ENCODE assay signal across 16 cellular contexts in the genomic region with DNA sequence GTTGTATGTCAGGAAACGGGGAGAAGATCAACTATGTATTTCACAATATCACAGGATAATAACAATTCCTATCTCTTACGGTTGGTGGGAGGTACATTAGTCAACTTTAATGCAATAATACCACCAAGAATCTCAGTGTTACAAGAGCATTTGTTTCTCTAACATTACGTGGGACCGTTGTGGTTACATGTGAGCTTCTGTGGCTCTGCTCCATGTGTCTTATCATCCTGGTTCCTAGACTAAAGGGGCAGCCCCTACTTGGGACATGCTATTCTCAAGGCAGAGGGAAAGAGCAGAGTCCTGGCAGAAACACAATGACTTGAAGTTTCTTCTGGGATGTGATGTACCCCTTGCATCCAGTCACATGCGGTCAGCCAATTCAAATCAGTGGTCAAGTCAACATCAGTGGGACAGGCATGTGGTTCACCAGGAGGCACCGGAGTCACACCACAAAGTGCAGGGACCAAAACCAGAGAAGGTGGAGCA. TPM values are rescaled to one million over a fixed set of nuclear protein-coding genes. Genes with fewer than 3 reads are reported as not detected.
A peak's percentile ranks its signal among the peaks of the same experiment; 100 is the strongest.
DNase-seq lines count a peak whose midpoint lies in the region; ATAC-seq and TF ChIP-seq lines count a peak whose summit lies in the region.
"Had no signal": no experiment of that assay in that cellular context is flagged by ENCODE, and none has a peak within 500 bp of the region (broad histone marks: within the 10 kb centered on the region; RNA-seq: fewer than 3 reads in every experiment).

No MANE protein-coding gene starts in this region.

- peaks cover 0 to 18% (median 7%) of the 10 kb centered on the region in 11 donors for H3K9me3 Mint-ChIP-seq in naive thymus-derived CD4-positive, alpha-beta T cell
- H3K9me3 Mint-ChIP-seq: immature natural killer cell had no signal

- no peaks in the 10 kb centered on the region for H3K9me3 ChIP-seq in heart left ventricle
- no peaks in the 10 kb centered on the region for H3K9me3 ChIP-seq in osteoblast (ENCODE audit: low read depth, low read length)
- peaks cover 4% of the 10 kb centered on the region; the same call in 1 of the 2 replicates for H3K9me3 ChIP-seq in HAP-1
- peaks cover 0 to 2% (median 1%) of the 10 kb centered on the region in 3 experiments for H3K9me3 ChIP-seq in naive thymus-derived CD4-positive, alpha-beta T cell (ENCODE audit: control insufficient read depth in 2 of 3, low read length in 3 of 3)

- H3K4me1 Mint-ChIP-seq in naive thymus-derived CD4-positive, alpha-beta T cell, result peaks cover 21 to 59% (median 53%) of the 10 kb centered on the region in 7 donors

- peaks cover 0 to 21% (median 12%) of the 10 kb centered on the region in 9 donors for H3K36me3 ChIP-seq in heart left ventricle
- H3K36me3 ChIP-seq in osteoblast (ENCODE audit: insufficient read depth, low read length), result peaks cover under 1% of the 10 kb centered on the region
- peaks cover 6% of the 10 kb centered on the region for H3K36me3 ChIP-seq in HAP-1 (replicated peaks)
- peaks cover 0 to 2% (median 0%) of the 10 kb centered on the region in 3 experiments for H3K36me3 ChIP-seq in naive thymus-derived CD4-positive, alpha-beta T cell (ENCODE audit: control insufficient read depth in 2 of 3, insufficient read depth in 3 of 3, low read length in 3 of 3)

- no peaks in the 10 kb centered on the region for H4K20me1 ChIP-seq in osteoblast (ENCODE audit: insufficient read depth, low read length)

- H3K36me3 Mint-ChIP-seq in naive thymus-derived CD4-positive, alpha-beta T cell, result peaks cover 5 to 14% (median 10%) of the 10 kb centered on the region in 5 donors

- H2AFZ ChIP-seq in osteoblast (ENCODE audit: low read length), result no peak overlapping the region

- intact Hi-C loops in heart left ventricle (cut with DNase I), result loop anchor here in 1 of 10 donors (10.0 kb wide), 2 partner anchors 1027 to 1323 kb away; no protein-coding TSS in a partner anchor
- intact Hi-C loops in left cardiac atrium (cut with DNase I), result no loop called here
- intact Hi-C loops in naive thymus-derived CD4-positive, alpha-beta T cell (cut with micrococcal nuclease), result no loop called here

- H3K27me3 ChIP-seq in heart left ventricle, result no peaks in the 10 kb centered on the region
- H3K27me3 ChIP-seq in osteoblast (ENCODE audit: insufficient read depth, low read length), result no peaks in the 10 kb centered on the region
- no peaks in the 10 kb centered on the region for H3K27me3 ChIP-seq in HAP-1 (ENCODE audit: low read depth)
- no peaks in the 10 kb centered on the region for H3K27me3 ChIP-seq in naive thymus-derived CD4-positive, alpha-beta T cell (ENCODE audit: control insufficient read depth in 2 of 2, insufficient read depth in 2 of 2, low read length in 2 of 2)

- WGBS in heart left ventricle, 4 donors, result 59 to 74% (median 65%) methylated on average over 5 to 6 of the region's 6 CpGs

- peaks cover 8% of the 10 kb centered on the region for H3K79me2 ChIP-seq in osteoblast (ENCODE audit: insufficient read depth, low read length)

- in situ Hi-C loops in HAP-1 (cut with MboI; ENCODE audit: low sequenced_read_pairs), result no loop called here

- POLR2A ChIA-PET in naive thymus-derived CD4-positive, alpha-beta T cell (lab: Charles Lee), result no interaction called here

- peaks cover 0 to 8% (median 0%) of the 10 kb centered on the region in 5 donors for H3K27me3 Mint-ChIP-seq in naive thymus-derived CD4-positive, alpha-beta T cell

- H3K4me1 ChIP-seq in heart left ventricle, result peaks cover 15 to 90% (median 80%) of the 10 kb centered on the region in 12 donors
- H3K4me1 ChIP-seq in osteoblast (ENCODE audit: insufficient read depth, low read length), result peaks cover 56% of the 10 kb centered on the region
- H3K4me1 ChIP-seq in HAP-1, result peaks cover 13% of the 10 kb centered on the region
- H3K4me1 ChIP-seq in naive thymus-derived CD4-positive, alpha-beta T cell (ENCODE audit: control insufficient read depth in 2 of 2, insufficient read depth in 2 of 2, low read length in 2 of 2), result peaks cover 17 to 27% of the 10 kb centered on the region in 2 donors

- no peak overlapping the region for H3K4me3 ChIP-seq in heart left ventricle
- H3K4me3 ChIP-seq in fibroblast of pulmonary artery (replicated peaks; ENCODE audit: low read depth, low read length), result no peak overlapping the region
- H3K4me3 ChIP-seq in osteoblast (ENCODE audit: insufficient read depth, low read length), result no peak overlapping the region
- no peak overlapping the region for H3K4me3 ChIP-seq in HAP-1
- no peak overlapping the region for H3K4me3 ChIP-seq in naive thymus-derived CD4-positive, alpha-beta T cell (ENCODE audit: low read length)
- H3K4me3 ChIP-seq: skin epidermis had no signal

- TF ChIP-seq CTCF in heart left ventricle (IDR thresholded peaks at IDR 0.05) (no peak), fibroblast of pulmonary artery (IDR thresholded peaks at IDR 0.05; ENCODE audit: low read length, missing control alignments) (no peak), osteoblast (IDR thresholded peaks at IDR 0.05; ENCODE audit: extremely low read depth, low read depth, low read length) (no peak)

- ATAC-seq in heart left ventricle (no peak), left cardiac atrium (no peak), HG03565 (IDR thresholded peaks at IDR 0.05; ENCODE audit: unreplicated experiment) (no peak)
- ATAC-seq in naive thymus-derived CD4-positive, alpha-beta T cell, result no peak

- no peak for TF ChIP-seq POLR2A in heart left ventricle (IDR thresholded peaks at IDR 0.05)

- DNase-seq in heart left ventricle (no peak), left cardiac atrium (no peak), fibroblast of pulmonary artery (ENCODE audit: low read depth) (peak; percentile 94), osteoblast (ENCODE audit: insufficient read length, low spot score, missing footprints) (peak; percentile 76), epidermal melanocyte (ENCODE audit: insufficient read length, low spot score) (no peak), HAP-1 (ENCODE audit: low spot score in 2 of 2) (no peak)
- DNase-seq in naive thymus-derived CD4-positive, alpha-beta T cell, result no peak
- DNase-seq: ACHN; central memory CD4-positive, alpha-beta T cell; erythroblast; immature natural killer cell; NCI-H1417 treated with DMSO at 0.1 percent for 48 hours; NCI-H510A treated with DMSO at 0.1 percent for 48 hours; T-helper 1 cell had no signal

- CTCF ChIA-PET in naive thymus-derived CD4-positive, alpha-beta T cell (lab: Charles Lee), result no interaction called here

- peak overlapping the region in 11 of 12 donors; percentile 85 to 98 (median 96) for H3K27ac ChIP-seq in heart left ventricle
- H3K27ac ChIP-seq in osteoblast (ENCODE audit: low read depth, low read length), result peak overlapping the region; percentile 34
- H3K27ac ChIP-seq in naive thymus-derived CD4-positive, alpha-beta T cell (ENCODE audit: low read depth, low read length), result no peak overlapping the region

- H3K4me2 ChIP-seq in osteoblast (ENCODE audit: insufficient read depth, low read length), result peak overlapping the region; percentile 40

- no peak overlapping the region for H3K27ac Mint-ChIP-seq in naive thymus-derived CD4-positive, alpha-beta T cell
- H3K27ac Mint-ChIP-seq: immature natural killer cell had no signal

- no peak overlapping the region for H3K4me3 Mint-ChIP-seq in naive thymus-derived CD4-positive, alpha-beta T cell
- H3K4me3 Mint-ChIP-seq: immature natural killer cell had no signal

RNA-seq across cellular contexts. Expression of a gene that starts 2.5 kb away (rescaled TPM):
- total RNA-seq in heart left ventricle (10 to 100 TPM; 12.7 to 16.8 (median 14.6) TPM), left cardiac atrium (10 to 100 TPM; 18.9 to 21.1 TPM), osteoblast (13.8 and 14.4 TPM in 2 replicates)
- polyA plus RNA-seq in heart left ventricle, result 10 to 100 TPM; 12.6 to 17.5 TPM
- total RNA-seq in naive thymus-derived CD4-positive, alpha-beta T cell, result 10 to 100 TPM; 13.1 to 33.6 (median 27.4) TPM
- polyA plus RNA-seq in naive thymus-derived CD4-positive, alpha-beta T cell, result 10 to 100 TPM; 41.1 to 44.7 TPM

RNA-seq across cellular contexts. Expression of a gene that starts 19.6 kb away (rescaled TPM):
- total RNA-seq in heart left ventricle, result 10 to 100 TPM; 11.0 to 76.5 (median 22.7) TPM
- 10 to 100 TPM; 19.1 to 37.9 TPM for polyA plus RNA-seq in heart left ventricle
- 10 to 100 TPM; 36.7 to 49.2 TPM for total RNA-seq in left cardiac atrium
- total RNA-seq in osteoblast, result 43.6 and 87.6 TPM in 2 replicates
- total RNA-seq in naive thymus-derived CD4-positive, alpha-beta T cell, result 1 to 10 TPM in 1 of 5 experiments, under 1 TPM in 3, not detected in 1; 0.24 to 4.0 (median 0.61) TPM
- under 1 TPM; 0.41 to 0.67 TPM for polyA plus RNA-seq in naive thymus-derived CD4-positive, alpha-beta T cell
- polyA plus RNA-seq: immature natural killer cell had no signal

RNA-seq across cellular contexts. Expression of a gene that starts 38.6 kb away (rescaled TPM):
- 100 to 1,000 TPM in 4 of 9 donors, 10 to 100 TPM in 5; 64.4 to 125 (median 89.5) TPM for total RNA-seq in heart left ventricle
- polyA plus RNA-seq in heart left ventricle, result 10 to 100 TPM; 48.3 to 66.2 TPM
- total RNA-seq in left cardiac atrium, result 10 to 100 TPM; 48.9 to 71.5 TPM
- 2.9 and 4.0 TPM in 2 replicates for total RNA-seq in osteoblast
- total RNA-seq in naive thymus-derived CD4-positive, alpha-beta T cell, result 10 to 100 TPM in 1 of 5 experiments, 1 to 10 TPM in 4; 1.9 to 53.4 (median 3.0) TPM
- polyA plus RNA-seq in naive thymus-derived CD4-positive, alpha-beta T cell, result 1 to 10 TPM in 1 of 2 donors, under 1 TPM in 1; 0.84 to 1.3 TPM

Comparison
In these comparisons a context has a peak if more than half of its experiments do, and no peak if none do; other contexts are left out.
1. DNase-seq: peak in fibroblast of pulmonary artery (single experiment) and osteoblast (single experiment); none in heart left ventricle (0 of 5), left cardiac atrium (single experiment), epidermal melanocyte (single experiment), HAP-1 (0 of 2) and naive thymus-derived CD4-positive, alpha-beta T cell (0 of 9).